Comparison of ENCODE assay signal across 1 cellular context in the genomic region with DNA sequence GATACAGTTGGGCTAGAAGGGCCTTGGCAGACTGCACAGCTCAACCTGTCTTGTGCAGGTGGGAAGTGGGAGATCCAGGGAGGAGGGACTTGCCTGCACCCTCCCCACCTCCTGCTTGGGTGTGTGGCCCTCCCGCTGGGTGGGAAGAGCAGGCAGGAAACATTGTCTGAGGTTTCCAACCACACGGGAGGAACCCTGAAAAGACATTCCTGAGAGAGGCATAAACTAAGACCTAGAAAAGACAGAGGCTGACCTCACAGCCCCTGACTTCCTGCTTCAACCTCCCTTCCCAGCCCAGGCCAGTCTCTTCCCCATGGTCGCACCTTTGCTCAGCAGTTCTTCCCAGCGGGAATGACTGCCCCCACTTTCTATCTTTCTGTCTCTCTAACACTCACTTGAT.
TF ChIP-seq lines count a peak whose summit lies in the region.

No MANE protein-coding gene starts in this region.

TF ChIP-seq in SK-N-SH, 30 proteins besides CTCF, POLR2A, EP300 and RAD21 (continued from another document):
- TF ChIP-seq, protein P1, sequence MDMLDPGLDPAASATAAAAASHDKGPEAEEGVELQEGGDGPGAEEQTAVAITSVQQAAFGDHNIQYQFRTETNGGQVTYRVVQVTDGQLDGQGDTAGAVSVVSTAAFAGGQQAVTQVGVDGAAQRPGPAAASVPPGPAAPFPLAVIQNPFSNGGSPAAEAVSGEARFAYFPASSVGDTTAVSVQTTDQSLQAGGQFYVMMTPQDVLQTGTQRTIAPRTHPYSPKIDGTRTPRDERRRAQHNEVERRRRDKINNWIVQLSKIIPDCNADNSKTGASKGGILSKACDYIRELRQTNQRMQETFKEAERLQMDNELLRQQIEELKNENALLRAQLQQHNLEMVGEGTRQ (IDR thresholded peaks at IDR 0.05; ENCODE audit: borderline replicate concordance, low read depth, low read length), result no peak
- no peak for TF ChIP-seq POLR2AphosphoS5 (IDR thresholded peaks at IDR 0.05; ENCODE audit: low read depth, low read length)
- TF ChIP-seq, protein P2, sequence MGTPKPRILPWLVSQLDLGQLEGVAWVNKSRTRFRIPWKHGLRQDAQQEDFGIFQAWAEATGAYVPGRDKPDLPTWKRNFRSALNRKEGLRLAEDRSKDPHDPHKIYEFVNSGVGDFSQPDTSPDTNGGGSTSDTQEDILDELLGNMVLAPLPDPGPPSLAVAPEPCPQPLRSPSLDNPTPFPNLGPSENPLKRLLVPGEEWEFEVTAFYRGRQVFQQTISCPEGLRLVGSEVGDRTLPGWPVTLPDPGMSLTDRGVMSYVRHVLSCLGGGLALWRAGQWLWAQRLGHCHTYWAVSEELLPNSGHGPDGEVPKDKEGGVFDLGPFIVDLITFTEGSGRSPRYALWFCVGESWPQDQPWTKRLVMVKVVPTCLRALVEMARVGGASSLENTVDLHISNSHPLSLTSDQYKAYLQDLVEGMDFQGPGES (IDR thresholded peaks at IDR 0.05; ENCODE audit: low read depth, low read length), result no peak
- TF ChIP-seq NRF1 (IDR thresholded peaks at IDR 0.05; ENCODE audit: low read depth, low read length), result no peak
- TF ChIP-seq, protein P3, sequence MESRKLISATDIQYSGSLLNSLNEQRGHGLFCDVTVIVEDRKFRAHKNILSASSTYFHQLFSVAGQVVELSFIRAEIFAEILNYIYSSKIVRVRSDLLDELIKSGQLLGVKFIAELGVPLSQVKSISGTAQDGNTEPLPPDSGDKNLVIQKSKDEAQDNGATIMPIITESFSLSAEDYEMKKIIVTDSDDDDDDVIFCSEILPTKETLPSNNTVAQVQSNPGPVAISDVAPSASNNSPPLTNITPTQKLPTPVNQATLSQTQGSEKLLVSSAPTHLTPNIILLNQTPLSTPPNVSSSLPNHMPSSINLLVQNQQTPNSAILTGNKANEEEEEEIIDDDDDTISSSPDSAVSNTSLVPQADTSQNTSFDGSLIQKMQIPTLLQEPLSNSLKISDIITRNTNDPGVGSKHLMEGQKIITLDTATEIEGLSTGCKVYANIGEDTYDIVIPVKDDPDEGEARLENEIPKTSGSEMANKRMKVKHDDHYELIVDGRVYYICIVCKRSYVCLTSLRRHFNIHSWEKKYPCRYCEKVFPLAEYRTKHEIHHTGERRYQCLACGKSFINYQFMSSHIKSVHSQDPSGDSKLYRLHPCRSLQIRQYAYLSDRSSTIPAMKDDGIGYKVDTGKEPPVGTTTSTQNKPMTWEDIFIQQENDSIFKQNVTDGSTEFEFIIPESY (IDR thresholded peaks at IDR 0.05; ENCODE audit: borderline replicate concordance, low read depth), result no peak
- no peak for TF ChIP-seq NFIC (IDR thresholded peaks at IDR 0.05; ENCODE audit: borderline replicate concordance)
- no peak for TF ChIP-seq FOXJ3 (CRISPR knock-in tag; IDR thresholded peaks at IDR 0.05)
